1 cellular context compared by ENCODE assay signal in genomic region chr7:137951700-137952099, GRCh38.
TF ChIP-seq lines count a peak whose summit lies in the region.

No MANE protein-coding gene starts in this region.

TF ChIP-seq in IMR-90, 13 proteins besides CTCF, POLR2A, EP300 and RAD21 (continued from another document):
- TF ChIP-seq ELK1 (IDR thresholded peaks at IDR 0.05; ENCODE audit: borderline replicate concordance, low read depth, low read length), result no peak
- TF ChIP-seq MAFK (IDR thresholded peaks at IDR 0.05; ENCODE audit: low read depth, low read length), result no peak
- TF ChIP-seq RCOR1 (IDR thresholded peaks at IDR 0.05; ENCODE audit: insufficient replicate concordance, low read length), result no peak
- no peak for TF ChIP-seq CHD1 (IDR thresholded peaks at IDR 0.05; ENCODE audit: low read depth, low read length)
TF ChIP-seq in IMR-90: peak in this region for 0.
